In the genomic region with DNA sequence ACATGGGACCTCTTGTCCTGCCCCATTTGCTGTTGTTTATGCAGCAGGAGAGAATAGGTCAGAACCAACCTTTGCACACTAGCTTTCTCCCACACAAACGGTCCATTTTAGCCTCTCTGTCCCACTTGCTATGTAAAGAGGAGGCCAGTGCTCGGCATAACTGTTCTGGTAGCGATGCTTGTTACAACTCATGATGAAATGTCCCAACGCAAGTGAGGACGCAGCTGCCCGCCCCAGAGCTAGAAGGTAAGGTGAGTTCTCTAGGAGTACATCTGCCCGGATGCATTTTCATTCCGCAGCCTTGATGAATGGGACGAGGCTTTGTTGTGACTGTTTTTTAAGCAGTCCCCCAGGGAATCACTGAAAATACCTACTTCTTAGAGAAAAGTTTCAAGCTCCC, we compare ENCODE assay signal across 25 cellular contexts. TPM values are rescaled to one million over a fixed set of nuclear protein-coding genes. Genes with fewer than 3 reads are reported as not detected.
DNase-seq lines count a peak whose midpoint lies in the region; ATAC-seq and TF ChIP-seq lines count a peak whose summit lies in the region.
"Had no signal": no experiment of that assay in that cellular context is flagged by ENCODE, and none has a peak within 500 bp of the region (broad histone marks: within the 10 kb centered on the region; RNA-seq: fewer than 3 reads in every experiment).

No MANE protein-coding gene starts in this region.

- WGBS in hepatocyte (ENCODE audit: low lambda C conversion rate, missing lambda C conversion rate) = 89% methylated on average over 9 of the region's 9 CpGs

- no peaks in the 10 kb centered on the region for H3K9me3 Mint-ChIP-seq in osteocyte (ENCODE audit: unreplicated experiment)
- H3K9me3 Mint-ChIP-seq in activated naive CD8-positive, alpha-beta T cell treated with anti-CD3 and anti-CD28 coated beads for 36 hours = no peaks in the 10 kb centered on the region
- H3K9me3 Mint-ChIP-seq: CD4-positive, alpha-beta T cell; CD8-positive, alpha-beta memory T cell; HFFc6 had no signal

- peaks cover 7% of the 10 kb centered on the region for H3K4me1 Mint-ChIP-seq in osteocyte (ENCODE audit: unreplicated experiment)
- peaks cover 3% of the 10 kb centered on the region for H3K4me1 Mint-ChIP-seq in activated naive CD8-positive, alpha-beta T cell treated with anti-CD3 and anti-CD28 coated beads for 36 hours

- no peak overlapping the region for H3K4me2 ChIP-seq in hepatocyte
- H3K4me2 ChIP-seq: A549; BLaER1 treated with 17β-estradiol and CSF1 and Interleukin-3, amounts not matched to agents 10 nM and 100 nM had no signal

- no peak overlapping the region for H3K27ac Mint-ChIP-seq in osteocyte (ENCODE audit: unreplicated experiment)
- no peak overlapping the region for H3K27ac Mint-ChIP-seq in activated naive CD8-positive, alpha-beta T cell treated with anti-CD3 and anti-CD28 coated beads for 36 hours
- H3K27ac Mint-ChIP-seq: CD14-positive monocyte; CD4-positive, alpha-beta T cell; CD8-positive, alpha-beta memory T cell; HFFc6 had no signal

- no peaks in the 10 kb centered on the region for H3K36me3 ChIP-seq in hepatocyte (replicated peaks; ENCODE audit: insufficient read depth, low read depth)
- H3K36me3 ChIP-seq: HAP-1 had no signal

- DNase-seq in activated CD8-positive, alpha-beta memory T cell treated with anti-CD3 and anti-CD28 coated beads for 24 hours = peak; percentile 40
- no peak for DNase-seq in activated CD8-positive, alpha-beta memory T cell treated with anti-CD3 and anti-CD28 coated beads, Interleukin-2, amount 50 U/mL, for 4 hours
- DNase-seq in ecto neural progenitor cell (ENCODE audit: low spot score) = peak; percentile 24
- peak; percentile 1 for DNase-seq in hepatocyte (ENCODE audit: low spot score)
- peak; percentile 71 for DNase-seq in osteocyte (ENCODE audit: extremely low spot score, unreplicated experiment)
- no peak for DNase-seq in activated naive CD8-positive, alpha-beta T cell treated with anti-CD3 and anti-CD28 coated beads for 36 hours
- DNase-seq in GM19240 (ENCODE audit: insufficient read length, low spot score) = no peak
- DNase-seq: 8988T; ACHN; AML-193; BE2C; CD4-positive, alpha-beta T cell; CD8-positive, alpha-beta memory T cell; DMS 273 treated with DMSO at 0.1 percent for 48 hours; DMS79; EL; GDM1; GOT3; HFFc6 had no signal

- no peak overlapping the region for H3K27ac ChIP-seq in hepatocyte
- H3K27ac ChIP-seq: A549; BLaER1 treated with 17β-estradiol and CSF1 and Interleukin-3, amounts not matched to agents 10 nM and 100 nM had no signal

- TF ChIP-seq CTCF in hepatocyte (IDR thresholded peaks at IDR 0.05; ENCODE audit: poor library complexity) (no peak), osteocyte (IDR thresholded peaks at IDR 0.05) (no peak)

- no peaks in the 10 kb centered on the region for H3K9me2 ChIP-seq in hepatocyte (replicated peaks; ENCODE audit: insufficient read depth)

- H2AFZ ChIP-seq in hepatocyte = no peak overlapping the region

- peaks cover 7% of the 10 kb centered on the region for H4K20me1 ChIP-seq in hepatocyte (ENCODE audit: insufficient read depth, poor library complexity, severe bottlenecking)

- ATAC-seq in GM19324 (IDR thresholded peaks at IDR 0.05; ENCODE audit: low FRiP score, unreplicated experiment) = no peak
- ATAC-seq: A549, GM12878 had no signal

- H3K79me2 ChIP-seq in hepatocyte = peaks cover 19% of the 10 kb centered on the region

- no peaks in the 10 kb centered on the region for H3K9me3 ChIP-seq in hepatocyte (ENCODE audit: low read depth)
- H3K9me3 ChIP-seq: A549; BE2C; BLaER1 treated with 17β-estradiol and CSF1 and Interleukin-3, amounts not matched to agents 10 nM and 100 nM; HAP-1 had no signal

- H3K36me3 Mint-ChIP-seq in osteocyte (ENCODE audit: unreplicated experiment) = no peaks in the 10 kb centered on the region
- no peaks in the 10 kb centered on the region for H3K36me3 Mint-ChIP-seq in activated naive CD8-positive, alpha-beta T cell treated with anti-CD3 and anti-CD28 coated beads for 36 hours
- H3K36me3 Mint-ChIP-seq: CD8-positive, alpha-beta memory T cell had no signal

- H3K4me3 ChIP-seq in hepatocyte = no peak overlapping the region
- H3K4me3 ChIP-seq: A549; BLaER1 treated with 17β-estradiol and CSF1 and Interleukin-3, amounts not matched to agents 10 nM and 100 nM; GM12878; HAP-1 had no signal

- H3K4me1 ChIP-seq in hepatocyte (ENCODE audit: insufficient read depth) = peaks cover 12% of the 10 kb centered on the region
- H3K4me1 ChIP-seq: HAP-1 had no signal

- no peaks in the 10 kb centered on the region for H3K27me3 Mint-ChIP-seq in osteocyte (ENCODE audit: unreplicated experiment)
- peaks cover 35% of the 10 kb centered on the region for H3K27me3 Mint-ChIP-seq in activated naive CD8-positive, alpha-beta T cell treated with anti-CD3 and anti-CD28 coated beads for 36 hours

- H3K27me3 ChIP-seq in hepatocyte = no peaks in the 10 kb centered on the region
- H3K27me3 ChIP-seq: BE2C had no signal

- no peak overlapping the region for H3K4me3 Mint-ChIP-seq in osteocyte (ENCODE audit: unreplicated experiment)
- no peak overlapping the region for H3K4me3 Mint-ChIP-seq in activated naive CD8-positive, alpha-beta T cell treated with anti-CD3 and anti-CD28 coated beads for 36 hours
- H3K4me3 Mint-ChIP-seq: CD14-positive monocyte; CD4-positive, alpha-beta T cell; CD8-positive, alpha-beta memory T cell; HFFc6 had no signal

RNA-seq across cellular contexts. Expression of gene S1PR3, which starts 14.1 kb away (rescaled TPM):
- 46.1 and 48.6 TPM in 2 replicates for total RNA-seq in hepatocyte
- polyA plus RNA-seq in hepatocyte = 13.2 and 21.4 TPM in 2 replicates
- 1.6 and 2.1 TPM in 2 replicates for total RNA-seq in osteocyte
- under 1 TPM; 0.23 to 0.38 TPM for total RNA-seq in activated naive CD8-positive, alpha-beta T cell treated with anti-CD3 and anti-CD28 coated beads for 36 hours
- polyA plus RNA-seq: CD8-positive, alpha-beta memory T cell had no signal

Comparison
In these comparisons a context has a peak if more than half of its experiments do, and no peak if none do; other contexts are left out.
1. DNase-seq: peak in activated CD8-positive, alpha-beta memory T cell treated with anti-CD3 and anti-CD28 coated beads for 24 hours (single experiment), ecto neural progenitor cell (single experiment), hepatocyte (single experiment) and osteocyte (single experiment); none in activated CD8-positive, alpha-beta memory T cell treated with anti-CD3 and anti-CD28 coated beads, Interleukin-2, amount 50 U/mL, for 4 hours (single experiment), activated naive CD8-positive, alpha-beta T cell treated with anti-CD3 and anti-CD28 coated beads for 36 hours (single experiment) and GM19240 (single experiment).
2. RNA of gene S1PR3, which starts 14.1 kb away (total RNA-seq): 46.1 to 48.6 TPM in hepatocyte; 1.6 to 2.1 TPM in osteocyte and 0.23 to 0.38 TPM in activated naive CD8-positive, alpha-beta T cell treated with anti-CD3 and anti-CD28 coated beads for 36 hours; every median in the first group is over 10 times any median in the second.